1 cellular context compared by ENCODE assay signal in the genomic region with DNA sequence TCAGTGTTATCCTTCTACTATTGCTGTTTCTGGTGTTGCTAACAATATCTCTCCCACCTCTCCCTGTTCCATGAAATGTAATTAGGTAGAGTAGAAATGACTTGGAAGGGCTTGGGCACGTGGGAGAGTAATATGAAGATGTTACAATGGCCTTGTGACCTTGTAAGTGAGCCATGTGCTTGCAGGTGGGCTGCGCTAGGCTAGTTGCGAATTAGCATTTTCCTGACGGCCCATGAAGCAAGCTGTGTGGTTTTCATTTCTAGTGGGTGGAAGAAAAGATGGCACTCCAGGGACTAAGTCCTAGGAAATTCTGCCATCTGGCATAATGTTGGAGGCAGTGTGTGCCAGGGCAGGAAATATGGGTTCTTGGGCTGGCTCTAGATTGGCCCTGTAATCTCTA.
TF ChIP-seq lines count a peak whose summit lies in the region.

No MANE protein-coding gene starts in this region.

TF ChIP-seq in HepG2, 621 proteins besides CTCF, POLR2A, EP300 and RAD21:
- TF ChIP-seq IRF2 (CRISPR knock-in tag; IDR thresholded peaks at IDR 0.05) (no peak), ZNF44 (CRISPR knock-in tag; IDR thresholded peaks at IDR 0.05) (no peak), ZNF136 (CRISPR knock-in tag; IDR thresholded peaks at IDR 0.05; ENCODE audit: low read depth) (no peak)
- TF ChIP-seq, protein P1, sequence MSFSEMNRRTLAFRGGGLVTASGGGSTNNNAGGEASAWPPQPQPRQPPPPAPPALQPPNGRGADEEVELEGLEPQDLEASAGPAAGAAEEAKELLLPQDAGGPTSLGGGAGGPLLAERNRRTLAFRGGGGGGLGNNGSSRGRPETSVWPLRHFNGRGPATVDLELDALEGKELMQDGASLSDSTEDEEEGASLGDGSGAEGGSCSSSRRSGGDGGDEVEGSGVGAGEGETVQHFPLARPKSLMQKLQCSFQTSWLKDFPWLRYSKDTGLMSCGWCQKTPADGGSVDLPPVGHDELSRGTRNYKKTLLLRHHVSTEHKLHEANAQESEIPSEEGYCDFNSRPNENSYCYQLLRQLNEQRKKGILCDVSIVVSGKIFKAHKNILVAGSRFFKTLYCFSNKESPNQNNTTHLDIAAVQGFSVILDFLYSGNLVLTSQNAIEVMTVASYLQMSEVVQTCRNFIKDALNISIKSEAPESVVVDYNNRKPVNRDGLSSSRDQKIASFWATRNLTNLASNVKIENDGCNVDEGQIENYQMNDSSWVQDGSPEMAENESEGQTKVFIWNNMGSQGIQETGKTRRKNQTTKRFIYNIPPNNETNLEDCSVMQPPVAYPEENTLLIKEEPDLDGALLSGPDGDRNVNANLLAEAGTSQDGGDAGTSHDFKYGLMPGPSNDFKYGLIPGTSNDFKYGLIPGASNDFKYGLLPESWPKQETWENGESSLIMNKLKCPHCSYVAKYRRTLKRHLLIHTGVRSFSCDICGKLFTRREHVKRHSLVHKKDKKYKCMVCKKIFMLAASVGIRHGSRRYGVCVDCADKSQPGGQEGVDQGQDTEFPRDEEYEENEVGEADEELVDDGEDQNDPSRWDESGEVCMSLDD (CRISPR knock-in tag; IDR thresholded peaks at IDR 0.05; ENCODE audit: borderline replicate concordance), result no peak
